Comparison of ENCODE assay signal across 8 cellular contexts in genomic region chr5:78360674-78361225, GRCh38. TPM values are rescaled to one million over a fixed set of nuclear protein-coding genes. Genes with fewer than 3 reads are reported as not detected.
DNase-seq lines count a peak whose midpoint lies in the region; ATAC-seq and TF ChIP-seq lines count a peak whose summit lies in the region.

No MANE protein-coding gene starts in this region.

- H3K27ac ChIP-seq in breast epithelium, result peak overlapping the region; percentile 94 to 98

- ATAC-seq in GM19452 (IDR thresholded peaks at IDR 0.05; ENCODE audit: unreplicated experiment), result peak; percentile 32
- peak; percentile 28 for ATAC-seq in HG03571 (IDR thresholded peaks at IDR 0.05; ENCODE audit: unreplicated experiment)
- ATAC-seq in WTC11, result peak; percentile 11

- POLR2A ChIA-PET in WTC11 (lab: Charles Lee), result interaction anchor here (1.1 to 1.9 kb wide), 3 partner anchors 12 to 144 kb away, joined by 3 to 12 read pairs (median 3); partner anchors contain the start of gene AP3B1

- H3K4me3 ChIP-seq in AG10803 (ENCODE audit: low read length) (peak overlapping the region; percentile 93), breast epithelium (peak overlapping the region; percentile 69 to 99 (median 84)), kidney epithelial cell (ENCODE audit: low read depth, low read length) (peak overlapping the region; percentile 98)

- no peak for TF ChIP-seq POLR2A in breast epithelium (IDR thresholded peaks at IDR 0.05)

- CTCF ChIA-PET in WTC11 (lab: Charles Lee), result interaction anchor here (1.1 to 3.9 kb wide), 4 partner anchors 29 to 92 kb away, joined by 3 to 22 read pairs (median 10); partner anchors contain the start of gene AP3B1

- intact Hi-C loops in breast epithelium (cut with DNase I; ENCODE audit: low total_unique reads), result no loop called here

- H3K36me3 ChIP-seq in breast epithelium, result no peaks in the 10 kb centered on the region
- no peaks in the 10 kb centered on the region for H3K36me3 ChIP-seq in kidney epithelial cell (ENCODE audit: control insufficient read depth, insufficient read depth, low read length)

- H3K36me3 Mint-ChIP-seq in WTC11, result 0 out of 2 replicates have a peak, but pooled peaks cover 4% of the 10 kb centered on the region

- peak overlapping the region; percentile 76; the same call in 1 of the 2 replicates for H3K27ac Mint-ChIP-seq in WTC11

- no peak for TF ChIP-seq CTCF in AG10803 (conservative IDR thresholded peaks at IDR 0.05; ENCODE audit: low read length)
- no peak for TF ChIP-seq CTCF in WTC11 (IDR thresholded peaks at IDR 0.05)
- no peak for TF ChIP-seq CTCF in breast epithelium (IDR thresholded peaks at IDR 0.05)
- no peak for TF ChIP-seq CTCF in kidney epithelial cell (IDR thresholded peaks at IDR 0.05; ENCODE audit: insufficient read depth, low read length, poor library complexity, severe bottlenecking)

- peaks cover 29% of the 10 kb centered on the region for H3K4me1 Mint-ChIP-seq in WTC11

- DNase-seq in AG10803 (ENCODE audit: low read depth) (no peak), WTC11 (ENCODE audit: low spot score) (no peak), breast epithelium (ENCODE audit: low spot score in 2 of 2) (peak; percentile 41 to 66), kidney epithelial cell (ENCODE audit: low read depth) (no peak), GOT3 (lab: John Stamatoyannopoulos, UW) (no peak)
- DNase-seq in stimulated activated CD4-positive, alpha-beta T cell treated with anti-CD3 and anti-CD28 coated beads, Interleukin-2, amount 100 ng/mL, for 4 hours (ENCODE audit: low read depth), result peak; percentile 70

- H3K27me3 Mint-ChIP-seq in WTC11 (ENCODE audit: low read depth), result no peaks in the 10 kb centered on the region

- H3K9me3 Mint-ChIP-seq in WTC11, result no peaks in the 10 kb centered on the region

- H3K27me3 ChIP-seq in breast epithelium (no peaks in the 10 kb centered on the region), kidney epithelial cell (ENCODE audit: control insufficient read depth, insufficient read depth, low read length) (no peaks in the 10 kb centered on the region)

- H3K9me3 ChIP-seq in breast epithelium, result no peaks in the 10 kb centered on the region

- H3K4me3 Mint-ChIP-seq in WTC11, result peak overlapping the region; percentile 85

- H3K4me1 ChIP-seq in breast epithelium, result peaks cover 0 to 12% of the 10 kb centered on the region in 2 donors

TF ChIP-seq in WTC11, 78 proteins besides CTCF, POLR2A, EP300 and RAD21 (continues in another document):
- no peak for TF ChIP-seq ZNF138 (CRISPR knock-in tag; conservative IDR thresholded peaks at IDR 0.05)
- TF ChIP-seq ZNF219 (CRISPR knock-in tag; IDR thresholded peaks at IDR 0.05; ENCODE audit: borderline replicate concordance), result no peak
- no peak for TF ChIP-seq JAZF1 (CRISPR knock-in tag; IDR thresholded peaks at IDR 0.05)
- no peak for TF ChIP-seq TCF7 (CRISPR knock-in tag; IDR thresholded peaks at IDR 0.05; ENCODE audit: low read depth)
- peak; percentile 47; the same call in 1 of the 2 replicates for TF ChIP-seq MAX (CRISPR knock-in tag; IDR thresholded peaks at IDR 0.05)
- no peak for TF ChIP-seq CREM (CRISPR knock-in tag; IDR thresholded peaks at IDR 0.05)
- TF ChIP-seq IRF1 (CRISPR knock-in tag; IDR thresholded peaks at IDR 0.05), result no peak
- no peak; the same call in 1 of the 2 replicates for TF ChIP-seq ESRRA (CRISPR knock-in tag; IDR thresholded peaks at IDR 0.05; ENCODE audit: borderline replicate concordance)
- TF ChIP-seq GABPB1 (CRISPR knock-in tag; IDR thresholded peaks at IDR 0.05), result no peak
- TF ChIP-seq NFE2L1 (CRISPR knock-in tag; IDR thresholded peaks at IDR 0.05), result no peak
- TF ChIP-seq ZNF281 (CRISPR knock-in tag; IDR thresholded peaks at IDR 0.05), result 0 out of 2 replicates have a peak, but pooled peaks have one; percentile 47
- TF ChIP-seq HMGXB4 (CRISPR knock-in tag; IDR thresholded peaks at IDR 0.05), result 0 out of 2 replicates have a peak, but pooled peaks have one; percentile 2
- TF ChIP-seq PRRX2 (CRISPR knock-in tag; IDR thresholded peaks at IDR 0.05), result no peak
- no peak for TF ChIP-seq E2F5 (CRISPR knock-in tag; IDR thresholded peaks at IDR 0.05)
- 0 out of 2 replicates have a peak, but pooled peaks have one; percentile 38 for TF ChIP-seq AFF4 (CRISPR knock-in tag; IDR thresholded peaks at IDR 0.05; ENCODE audit: borderline replicate concordance)

RNA-seq across cellular contexts. Expression of gene SCAMP1, which starts 0.3 kb away (rescaled TPM):
- total RNA-seq in WTC11 (2021) (38.3 to 43.8 TPM (median 39.2 TPM) in 3 replicates), breast epithelium (10 to 100 TPM; 31.2 to 52.0 (median 31.8) TPM), kidney epithelial cell (33.4 and 43.0 TPM in 2 replicates)

Comparison
In these comparisons a context has a peak if more than half of its experiments do, and no peak if none do; other contexts are left out.
1. DNase-seq: peak in breast epithelium (2 of 2) and stimulated activated CD4-positive, alpha-beta T cell treated with anti-CD3 and anti-CD28 coated beads, Interleukin-2, amount 100 ng/mL, for 4 hours (single experiment); none in AG10803 (single experiment), WTC11 (single experiment), kidney epithelial cell (single experiment) and GOT3 (single experiment).
2. Peak in every context shown above with its lines, with median percentiles within 50 percentile points of each other: H3K4me3 ChIP-seq and ATAC-seq.